Comparison of ENCODE assay signal across 8 cellular contexts in genomic region chr11:47768090-47768620, GRCh38. TPM values are rescaled to one million over a fixed set of nuclear protein-coding genes. Genes with fewer than 3 reads are reported as not detected.
DNase-seq lines count a peak whose midpoint lies in the region; ATAC-seq and TF ChIP-seq lines count a peak whose summit lies in the region.

No MANE protein-coding gene starts in this region.

- CTCF ChIA-PET in AG04449 (lab: Yijun Ruan, JAX), result interaction anchor here (1.5 kb wide), 1 partner anchor 12 kb away, joined by 3 read pairs; no protein-coding TSS in a partner anchor

- H3K27ac ChIP-seq in muscle layer of colon (ENCODE audit: low read depth, low read length), result peak overlapping the region; percentile 62
- H3K27ac ChIP-seq in temporal lobe (ENCODE audit: low read depth, low read length), result peak overlapping the region; percentile 100

- no peak for ATAC-seq in HG03196 (IDR thresholded peaks at IDR 0.05; ENCODE audit: unreplicated experiment)

- TF ChIP-seq CTCF in AG04449 (IDR thresholded peaks at IDR 0.05; ENCODE audit: insufficient read depth, low read length, missing control alignments) (no peak), fibroblast of mammary gland (conservative IDR thresholded peaks at IDR 0.05; ENCODE audit: control insufficient read depth, insufficient read depth, low read depth, low read length) (no peak)

- DNase-seq in AG04449 (ENCODE audit: low read depth, low spot score), result no peak
- peak; percentile 12 for DNase-seq in GOT3 (lab: John Stamatoyannopoulos, UW)
- peak; percentile 16 for DNase-seq in NCI-H446 treated with DMSO at 0.1 percent for 48 hours (lab: John Stamatoyannopoulos, UW)
- DNase-seq in activated T-cell treated with anti-CD3 and anti-CD28 coated beads, Interleukin-2, amount 50 U/mL, for 1 hour, result peak; percentile 39
- DNase-seq in fibroblast of mammary gland (ENCODE audit: low read depth), result peak; percentile 78

- peak overlapping the region; percentile 88 for H3K9ac ChIP-seq in muscle layer of colon (ENCODE audit: low read length)

- peaks cover 11% of the 10 kb centered on the region for H3K4me1 ChIP-seq in muscle layer of colon (ENCODE audit: insufficient read depth, low read length)

- no peaks in the 10 kb centered on the region for H3K9me3 ChIP-seq in muscle layer of colon (ENCODE audit: low read length)

- POLR2A ChIA-PET in AG04449 (lab: Yijun Ruan, JAX), result interaction anchor here (0.7 to 1.0 kb wide), 2 partner anchors 9 to 13 kb away, joined by 3 read pairs; no protein-coding TSS in a partner anchor

- peaks cover 7% of the 10 kb centered on the region for H3K36me3 ChIP-seq in muscle layer of colon (ENCODE audit: insufficient read depth, low read length)

- H3K4me3 ChIP-seq in AG04449 (ENCODE audit: low read depth, low read length) (peak overlapping the region; percentile 62), fibroblast of mammary gland (ENCODE audit: control insufficient read depth, low read depth, low read length) (peak overlapping the region; percentile 61), muscle layer of colon (ENCODE audit: low read depth in 1 of 2, low read length in 2 of 2) (peak overlapping the region; percentile 62 to 69)

- H3K27me3 ChIP-seq in muscle layer of colon (ENCODE audit: control insufficient read depth in 1 of 2, insufficient read depth in 2 of 2, low read length in 2 of 2), result no peaks in the 10 kb centered on the region

RNA-seq across cellular contexts. Expression of gene FNBP4, which starts 1.0 kb away (rescaled TPM):
- total RNA-seq in temporal lobe, result 74.7 TPM

RNA-seq across cellular contexts. Expression of gene AGBL2, which starts 53.0 kb away (rescaled TPM):
- total RNA-seq in temporal lobe, result 0.25 TPM
